Comparison of ENCODE assay signal across 12 cellular contexts in the genomic region with DNA sequence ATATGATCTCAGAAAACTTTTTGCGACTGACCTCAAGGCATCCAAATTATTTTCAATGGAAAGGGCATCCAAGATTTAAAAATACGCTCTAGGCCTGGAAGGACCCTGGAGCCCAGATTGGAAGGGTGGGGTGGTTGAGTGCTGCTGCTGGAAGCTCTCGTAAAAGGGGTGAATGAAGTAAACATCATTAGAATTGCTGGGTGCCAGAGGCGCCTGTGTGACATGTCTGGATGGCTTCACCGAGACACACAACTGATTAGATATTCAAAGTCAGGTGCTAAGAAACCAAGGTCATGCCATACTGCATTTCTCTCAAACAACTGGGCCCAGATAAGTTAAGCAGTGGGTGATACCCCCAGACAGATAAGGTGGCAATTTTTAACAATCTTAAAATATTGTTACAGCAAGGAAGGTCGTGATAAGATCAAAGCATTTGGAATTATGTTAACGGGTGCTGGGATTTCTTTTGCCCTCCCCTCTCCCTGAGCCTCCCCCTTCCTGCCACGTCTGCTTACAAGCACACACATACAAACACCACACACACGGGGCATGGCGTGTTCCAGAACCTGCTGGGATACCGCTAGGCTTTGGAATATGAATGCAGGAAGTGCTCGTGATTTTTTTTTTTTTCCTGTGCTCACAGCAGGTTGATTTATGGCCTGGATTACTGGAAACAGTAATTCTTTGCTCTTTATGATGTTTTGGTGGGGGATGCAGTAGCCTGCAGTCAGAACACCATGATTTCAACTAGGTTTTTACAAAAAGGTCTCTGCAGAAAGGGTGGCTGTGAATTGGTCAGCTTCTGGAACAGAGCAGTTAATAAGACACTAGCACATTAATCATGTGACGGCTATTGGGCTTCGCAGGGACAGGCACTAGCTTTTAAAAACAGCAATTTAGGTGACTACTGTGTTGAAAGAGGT.
DNase-seq lines count a peak whose midpoint lies in the region; ATAC-seq and TF ChIP-seq lines count a peak whose summit lies in the region.
"Had no signal": no experiment of that assay in that cellular context is flagged by ENCODE, and none has a peak within 500 bp of the region (broad histone marks: within the 10 kb centered on the region; RNA-seq: fewer than 3 reads in every experiment).

No MANE protein-coding gene starts in this region.

- peak; percentile 76 for DNase-seq in NCI-H146 (lab: John Stamatoyannopoulos, UW)
- DNase-seq in kidney glomerular epithelial cell (lab: John Stamatoyannopoulos, UW) = peak; percentile 13
- no peak for DNase-seq in spleen
- DNase-seq in natural killer cell = no peak
- no peak for DNase-seq in NCI-H2029 (lab: John Stamatoyannopoulos, UW)
- DNase-seq: activated CD4-positive, CD25-positive, alpha-beta regulatory T cell; activated T-cell treated with anti-CD3 and anti-CD28 coated beads, Interleukin-2, amount 50 U/mL, for 1 hour; CD8-positive, alpha-beta T cell; NCI-H187 had no signal

- H3K4me1 Mint-ChIP-seq in brain (peaks cover 58% of the 10 kb centered on the region), natural killer cell (no peaks in the 10 kb centered on the region)

- no peak for TF ChIP-seq CTCF in brain (conservative IDR thresholded peaks at IDR 0.05)
- no peak for TF ChIP-seq CTCF in spleen (IDR thresholded peaks at IDR 0.05 in 8 of 11, conservative IDR thresholded peaks at IDR 0.05 in 3 of 11)
- no peak for TF ChIP-seq CTCF in natural killer cell (IDR thresholded peaks at IDR 0.05)

- peak overlapping the region; percentile 3 to 90 (median 51) for H3K27ac Mint-ChIP-seq in brain
- no peak overlapping the region for H3K27ac Mint-ChIP-seq in natural killer cell
- H3K27ac Mint-ChIP-seq: CD8-positive, alpha-beta T cell had no signal

- no peaks in the 10 kb centered on the region for H3K36me3 Mint-ChIP-seq in brain
- no peaks in the 10 kb centered on the region for H3K36me3 Mint-ChIP-seq in natural killer cell
- H3K36me3 Mint-ChIP-seq: CD8-positive, alpha-beta T cell had no signal

- H3K36me3 ChIP-seq in spleen = no peaks in the 10 kb centered on the region
- H3K36me3 ChIP-seq: SJSA1 had no signal

- intact Hi-C loops in spleen (cut with DNase I; ENCODE audit: low total_unique reads) = no loop called here
- intact Hi-C loops in natural killer cell (cut with micrococcal nuclease) = no loop called here

- H3K27ac ChIP-seq in spleen = peak overlapping the region in 5 of 8 donors; percentile 3 to 60 (median 18)
- H3K27ac ChIP-seq: SJSA1 had no signal

- TF ChIP-seq POLR2A in spleen (IDR thresholded peaks at IDR 0.05) = no peak

- no peak for ATAC-seq in natural killer cell
- ATAC-seq in HG03460 (IDR thresholded peaks at IDR 0.05; ENCODE audit: unreplicated experiment) = no peak
- ATAC-seq: CD8-positive, alpha-beta T cell had no signal

- H3K27me3 Mint-ChIP-seq in brain = no peaks in the 10 kb centered on the region
- H3K27me3 Mint-ChIP-seq in natural killer cell (ENCODE audit: low read depth in 2 of 2) = peaks cover 4 to 12% of the 10 kb centered on the region in 2 donors

- peak overlapping the region in 2 of 5 experiments; percentile 10 to 39 for H3K4me3 Mint-ChIP-seq in brain
- no peak overlapping the region for H3K4me3 Mint-ChIP-seq in natural killer cell
- H3K4me3 Mint-ChIP-seq: CD8-positive, alpha-beta T cell had no signal

- peaks cover 0 to 9% (median 0%) of the 10 kb centered on the region in 5 experiments for H3K9me3 Mint-ChIP-seq in brain
- no peaks in the 10 kb centered on the region for H3K9me3 Mint-ChIP-seq in natural killer cell
- H3K9me3 Mint-ChIP-seq: CD8-positive, alpha-beta T cell had no signal

- 44 to 52% (median 48%) methylated on average over 14 of the region's 14 CpGs for WGBS in spleen, 5 donors

- no peaks in the 10 kb centered on the region for H3K27me3 ChIP-seq in spleen (replicated peaks in 1 of 7)
- H3K27me3 ChIP-seq: SJSA1 had no signal

- no peak overlapping the region for H3K4me3 ChIP-seq in spleen
- H3K4me3 ChIP-seq: SJSA1 had no signal

- H3K9me3 ChIP-seq in spleen = no peaks in the 10 kb centered on the region
- H3K9me3 ChIP-seq: SJSA1 had no signal

- peaks cover 0 to 3% (median 0%) of the 10 kb centered on the region in 6 donors for H3K4me1 ChIP-seq in spleen
- H3K4me1 ChIP-seq: SJSA1 had no signal

Comparison
In these comparisons a context has a peak if more than half of its experiments do, and no peak if none do; other contexts are left out.
1. DNase-seq: peak in NCI-H146 (single experiment) and kidney glomerular epithelial cell (single experiment); none in spleen (single experiment), natural killer cell (single experiment) and NCI-H2029 (single experiment).
2. H3K27ac Mint-ChIP-seq: peak in brain (5 of 5); none in natural killer cell (0 of 2).